Comparison of ENCODE assay signal across 8 cellular contexts in the genomic region with DNA sequence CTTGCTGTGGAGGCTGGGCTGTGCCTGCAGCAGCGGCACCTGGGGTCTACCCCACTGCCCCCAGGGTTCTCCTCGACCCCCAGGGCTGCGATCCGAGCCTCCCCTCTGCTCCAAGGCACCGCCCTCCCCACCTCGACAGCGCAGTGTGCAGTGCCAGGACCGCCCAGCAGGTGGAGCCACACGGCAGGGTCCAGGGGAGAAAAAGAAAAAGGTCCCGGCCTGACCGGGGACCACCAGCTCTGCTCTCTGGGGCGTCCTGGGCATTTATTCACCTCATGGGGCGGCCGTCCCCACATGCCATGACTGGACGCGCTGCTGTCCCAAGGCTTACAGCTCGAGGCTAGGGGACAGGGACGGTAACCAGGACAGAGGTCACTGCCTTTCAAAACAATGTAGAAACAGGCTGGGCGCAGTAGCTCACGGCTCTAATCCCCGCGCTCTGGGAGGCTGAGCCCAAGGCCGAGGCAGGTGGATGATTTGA. TPM values are rescaled to one million over a fixed set of nuclear protein-coding genes. Genes with fewer than 3 reads are reported as not detected.
DNase-seq lines count a peak whose midpoint lies in the region; ATAC-seq, FAIRE-seq and TF ChIP-seq lines count a peak whose summit lies in the region.

No MANE protein-coding gene starts in this region.

- no peak for FAIRE-seq in H1 (lab: Jason Lieb, UNC)

- H2AK5ac ChIP-seq in H1 (ENCODE audit: low read depth, low read length) = no peak overlapping the region

- H3K27me3 ChIP-seq in BLaER1 (no peaks in the 10 kb centered on the region), H1 (replicated peaks in 1 of 4; ENCODE audit: control insufficient read depth in 3 of 4, extremely low read depth in 1 of 4, insufficient read depth in 3 of 4, low read length in 3 of 4) (no peaks in the 10 kb centered on the region)

- TF ChIP-seq EP300 in H1 (IDR thresholded peaks at IDR 0.05; ENCODE audit: borderline replicate concordance in 1 of 2, low read depth in 2 of 2, low read length in 2 of 2) = no peak

- no peaks in the 10 kb centered on the region for H3K23me2 ChIP-seq in H1 (ENCODE audit: low read depth, low read length)

- H3K4me1 Mint-ChIP-seq in neural crest cell = no peaks in the 10 kb centered on the region

- H2BK120ac ChIP-seq in H1 (replicated peaks; ENCODE audit: low read depth, low read length) = no peak overlapping the region

- POLR2A ChIA-PET in H1 (lab: Charles Lee; ENCODE audit: partially characterized antibody) = interaction anchor here (0.6 to 2.4 kb wide), 9 partner anchors 9 to 246 kb away, joined by 3 to 10 read pairs (median 3); a partner anchor contains a TSS

- no peaks in the 10 kb centered on the region for H3K36me3 Mint-ChIP-seq in neural crest cell (ENCODE audit: low read depth)

- no peak overlapping the region for H2BK15ac ChIP-seq in H1 (ENCODE audit: low read length)

- H4K5ac ChIP-seq in H1 (ENCODE audit: insufficient read length, low read depth, low read length) = no peak overlapping the region

- no peak overlapping the region for H3K4ac ChIP-seq in H1 (replicated peaks; ENCODE audit: insufficient read length, low read depth, low read length)

- H3K23ac ChIP-seq in H1 (ENCODE audit: insufficient read length) = no peak overlapping the region

- H3K27ac Mint-ChIP-seq in neural crest cell (ENCODE audit: unreplicated experiment) = peak overlapping the region; percentile 57

- no peak overlapping the region for H2BK20ac ChIP-seq in H1 (ENCODE audit: low read length)

- peak overlapping the region; percentile 46; the same call in 1 of the 2 replicates for H4K8ac ChIP-seq in H1 (ENCODE audit: extremely low read depth, insufficient read depth, low read length)

- H3K4me2 ChIP-seq in BLaER1 = peak overlapping the region; percentile 100
- H3K4me2 ChIP-seq in H1 (ENCODE audit: insufficient read depth in 1 of 2, low read depth in 2 of 2, low read length in 2 of 2) = no peak overlapping the region

- peaks cover 3 to 63% of the 10 kb centered on the region in 2 experiments; a peak in 3 of 4 replicates for H3K79me2 ChIP-seq in H1 (ENCODE audit: control insufficient read depth in 1 of 2, insufficient read depth in 2 of 2, low read length in 2 of 2)

- 49% methylated on average over 19 of the region's 23 CpGs; no CpG with 5 or more reads in 1 of the 2 experiments for WGBS in H1 (ENCODE audit: extremely low coverage in 1 of 2, insufficient coverage in 1 of 2, insufficient read length in 1 of 2, insufficient replicate concordance in 2 of 2, low coverage in 1 of 2, low lambda C conversion rate in 2 of 2, missing lambda C conversion rate in 1 of 2), 2 experiments

- H3K27ac ChIP-seq in BLaER1 (no peak overlapping the region), H1 (ENCODE audit: low read depth, low read length) (no peak overlapping the region)

- H3K4me3 Mint-ChIP-seq in neural crest cell = no peak overlapping the region

- H3K27me3 Mint-ChIP-seq in neural crest cell (ENCODE audit: low read depth) = no peaks in the 10 kb centered on the region

- peak overlapping the region; percentile 8 for H4K91ac ChIP-seq in H1 (replicated peaks; ENCODE audit: insufficient read length, low read length)

- CTCF ChIA-PET in H1 (lab: Charles Lee; ENCODE audit: partially characterized antibody) = interaction anchor here (0.6 to 14.9 kb wide), 39 partner anchors 9 to 844 kb away, joined by 3 to 228 read pairs (median 3); a partner anchor contains a TSS

- peak; percentile 89 to 94 (median 91) for TF ChIP-seq CTCF in H1 (IDR thresholded peaks at IDR 0.05; ENCODE audit: control extremely low read depth in 1 of 3, insufficient read depth in 1 of 3, low read depth in 1 of 3, low read length in 3 of 3)
- peak; percentile 90 for TF ChIP-seq CTCF in neural crest cell (conservative IDR thresholded peaks at IDR 0.05)

- no peak overlapping the region for H3K18ac ChIP-seq in H1 (ENCODE audit: extremely low read depth, low read length)

- H3K36me3 ChIP-seq in BLaER1 = peaks cover 70% of the 10 kb centered on the region
- no peaks in the 10 kb centered on the region for H3K36me3 ChIP-seq in H1 (ENCODE audit: control insufficient read depth in 2 of 4, insufficient read depth in 4 of 4, low read length in 3 of 4)

- ATAC-seq in GM21528 (IDR thresholded peaks at IDR 0.05; ENCODE audit: low FRiP score, unreplicated experiment) = no peak
- no peak for ATAC-seq in GM21576 (IDR thresholded peaks at IDR 0.05; ENCODE audit: unreplicated experiment)
- no peak for ATAC-seq in GM21619 (IDR thresholded peaks at IDR 0.05; ENCODE audit: unreplicated experiment)

- H4K20me1 ChIP-seq in BLaER1 = peaks cover 100% of the 10 kb centered on the region
- H4K20me1 ChIP-seq in H1 (replicated peaks in 1 of 2; ENCODE audit: control insufficient read depth in 1 of 2, insufficient read depth in 2 of 2, low read length in 2 of 2) = peaks cover 16 to 30% of the 10 kb centered on the region in 2 experiments

- no peak for TF ChIP-seq POLR2A in H1 (IDR thresholded peaks at IDR 0.05; ENCODE audit: control extremely low read depth in 1 of 2, low read depth in 2 of 2, low read length in 2 of 2)

- H2BK5ac ChIP-seq in H1 (ENCODE audit: low read depth, low read length) = no peak overlapping the region; the same call in 1 of the 2 replicates

- no peaks in the 10 kb centered on the region for H3K9me3 Mint-ChIP-seq in neural crest cell

- DNase-seq in HT-29 (ENCODE audit: low spot score) = peak; percentile 40
- peak; percentile 44 to 57 for DNase-seq in activated CD4-positive, alpha-beta T cell treated with anti-CD3 and anti-CD28 coated beads, Interleukin-2, amount 50 U/mL, for 4 hours
- peak in 1 of 2 experiments; percentile 98 for DNase-seq in H1 (ENCODE audit: low read depth in 1 of 2, low spot score in 2 of 2)
- peak; percentile 84 for DNase-seq in neural crest cell (ENCODE audit: low read depth, low spot score)

- H3K9me3 ChIP-seq in BLaER1 (no peaks in the 10 kb centered on the region), H1 (ENCODE audit: insufficient read depth in 2 of 2, low read depth in 1 of 2, low read length in 1 of 2) (no peaks in the 10 kb centered on the region)

- H3K4me1 ChIP-seq in BLaER1 = peaks cover 89% of the 10 kb centered on the region
- 0 out of 7 replicates have a peak, but pooled peaks cover 0 to 2% (median 0%) of the 10 kb centered on the region in 4 experiments for H3K4me1 ChIP-seq in H1 (replicated peaks in 1 of 4; ENCODE audit: control insufficient read depth in 3 of 4, insufficient read depth in 4 of 4, low read length in 3 of 4)

- H3K9ac ChIP-seq in BLaER1 (no peak overlapping the region), H1 (replicated peaks in 1 of 4; ENCODE audit: extremely low read depth in 1 of 4, low read depth in 3 of 4, low read length in 3 of 4) (no peak overlapping the region)

- no peak overlapping the region for H2AFZ ChIP-seq in H1 (ENCODE audit: low read length)

- peaks cover 26% of the 10 kb centered on the region for H3K79me1 ChIP-seq in H1 (ENCODE audit: low read depth, low read length)

- 0 out of 2 replicates have a peak overlapping the region, but pooled peaks have one; percentile 50 for H2BK12ac ChIP-seq in H1 (ENCODE audit: low read depth, low read length)

- H3K14ac ChIP-seq in H1 (ENCODE audit: insufficient read length) = no peak overlapping the region

- H3K4me3 ChIP-seq in BLaER1 (no peak overlapping the region), H1 (ENCODE audit: extremely low read depth in 1 of 4, insufficient read depth in 2 of 4, low read depth in 3 of 4, low read length in 4 of 4) (no peak overlapping the region)

- H3K56ac ChIP-seq in H1 (replicated peaks; ENCODE audit: insufficient read length, low read depth, low read length) = no peak overlapping the region

- TF ChIP-seq RAD21 in H1 (IDR thresholded peaks at IDR 0.05 in 1 of 2, conservative IDR thresholded peaks at IDR 0.05 in 1 of 2; ENCODE audit: low read depth in 2 of 2, low read length in 2 of 2) = peak; percentile 41 to 62; a peak in 3 of 4 replicates

RNA-seq across cellular contexts. Expression of a gene that starts 10.6 kb away (rescaled TPM):
- 19.1 and 26.1 TPM in 2 replicates for total RNA-seq in HT-29 (2014; rRNA removed; shearing (Covaris generic))
- 42.4 and 44.3 TPM in 2 replicates for total RNA-seq in H1 (2021; fragmentation: NEBNext Ultra II Directional; extraction: Animal tissue kit (Norgen Biotek cat#: 25700))
- 44.3 and 69.6 TPM in 2 replicates for polyA plus RNA-seq in H1 (2011; rRNA removed)
- polyA plus RNA-seq in H1 (2011; cell fraction: cytosol; rRNA removed) = 21.3 TPM
- polyA plus RNA-seq in H1 (2011; cell fraction: nucleus; rRNA removed) = 69.2 TPM
- polyA plus RNA-seq in H1 (2012, experiment 1 of 2) = 35.1 to 44.9 TPM (median 43.7 TPM) in 4 replicates
- polyA plus RNA-seq in H1 (2012, experiment 2 of 2) = 33.4 TPM
- polyA plus RNA-seq in H1 (2013, experiment 1 of 2) = 22.8 TPM
- polyA plus RNA-seq in H1 (2013, experiment 2 of 2) = 21.3 TPM
- polyA minus RNA-seq in H1 (2011; rRNA and poly(A)+ RNA removed) = 18.8 and 19.5 TPM in 2 replicates
- 24.8 TPM for polyA minus RNA-seq in H1 (2011; cell fraction: cytosol; rRNA and poly(A)+ RNA removed)
- 20.1 TPM for polyA minus RNA-seq in H1 (2011; cell fraction: nucleus; rRNA and poly(A)+ RNA removed)
- 40.8 and 45.3 TPM in 2 replicates for total RNA-seq in neural crest cell

RNA-seq across cellular contexts. Expression of a gene that starts 25.6 kb away (rescaled TPM):
- total RNA-seq in HT-29 (2014; rRNA removed; shearing (Covaris generic)) = 0.65 and 2.0 TPM in 2 replicates
- total RNA-seq in H1 (2021; fragmentation: NEBNext Ultra II Directional; extraction: Animal tissue kit (Norgen Biotek cat#: 25700)) = 2.9 and 4.1 TPM in 2 replicates
- 9.3 and 10.0 TPM in 2 replicates for polyA plus RNA-seq in H1 (2011; rRNA removed)
- 9.1 TPM for polyA plus RNA-seq in H1 (2011; cell fraction: cytosol; rRNA removed)
- 19.8 TPM for polyA plus RNA-seq in H1 (2011; cell fraction: nucleus; rRNA removed)
- polyA plus RNA-seq in H1 (2012, experiment 1 of 2) = 4.2 to 8.7 TPM (median 7.7 TPM) in 4 replicates
- polyA plus RNA-seq in H1 (2012, experiment 2 of 2) = 4.7 TPM
- 5.4 TPM for polyA plus RNA-seq in H1 (2013, experiment 1 of 2)
- 4.9 TPM for polyA plus RNA-seq in H1 (2013, experiment 2 of 2)
- polyA minus RNA-seq in H1 (2011; rRNA and poly(A)+ RNA removed) = 4.7 and 7.9 TPM in 2 replicates
- polyA minus RNA-seq in H1 (2011; cell fraction: cytosol; rRNA and poly(A)+ RNA removed) = 5.4 TPM
- polyA minus RNA-seq in H1 (2011; cell fraction: nucleus; rRNA and poly(A)+ RNA removed) = 5.2 TPM
- 1.1 and 1.5 TPM in 2 replicates for total RNA-seq in neural crest cell

RNA-seq across cellular contexts. Expression of a gene that starts 25.7 kb away (rescaled TPM):
- 25.2 and 34.5 TPM in 2 replicates for total RNA-seq in HT-29 (2014; rRNA removed; shearing (Covaris generic))
- 45.9 and 53.2 TPM in 2 replicates for total RNA-seq in H1 (2021; fragmentation: NEBNext Ultra II Directional; extraction: Animal tissue kit (Norgen Biotek cat#: 25700))
- 14.3 and 44.7 TPM in 2 replicates for polyA plus RNA-seq in H1 (2011; rRNA removed)
- polyA plus RNA-seq in H1 (2011; cell fraction: cytosol; rRNA removed) = 15.0 TPM
- 29.0 TPM for polyA plus RNA-seq in H1 (2011; cell fraction: nucleus; rRNA removed)
- polyA plus RNA-seq in H1 (2012, experiment 1 of 2) = 15.6 to 26.7 TPM (median 23.8 TPM) in 4 replicates
- 21.5 TPM for polyA plus RNA-seq in H1 (2012, experiment 2 of 2)
- polyA plus RNA-seq in H1 (2013, experiment 1 of 2) = 27.2 TPM
- polyA plus RNA-seq in H1 (2013, experiment 2 of 2) = 28.5 TPM
- polyA minus RNA-seq in H1 (2011; rRNA and poly(A)+ RNA removed) = 1.1 and 2.2 TPM in 2 replicates
- polyA minus RNA-seq in H1 (2011; cell fraction: cytosol; rRNA and poly(A)+ RNA removed) = 32.1 TPM
- 10.4 TPM for polyA minus RNA-seq in H1 (2011; cell fraction: nucleus; rRNA and poly(A)+ RNA removed)
- total RNA-seq in neural crest cell = 18.9 and 20.7 TPM in 2 replicates

RNA-seq across cellular contexts. Expression of a gene that starts 47.6 kb away (rescaled TPM):
- 136 and 141 TPM in 2 replicates for total RNA-seq in HT-29 (2014; rRNA removed; shearing (Covaris generic))
- 41.2 and 45.3 TPM in 2 replicates for total RNA-seq in H1 (2021; fragmentation: NEBNext Ultra II Directional; extraction: Animal tissue kit (Norgen Biotek cat#: 25700))
- polyA plus RNA-seq in H1 (2011; rRNA removed) = 87.4 and 98.0 TPM in 2 replicates
- 60.4 TPM for polyA plus RNA-seq in H1 (2011; cell fraction: cytosol; rRNA removed)
- 86.1 TPM for polyA plus RNA-seq in H1 (2011; cell fraction: nucleus; rRNA removed)
- polyA plus RNA-seq in H1 (2012, experiment 1 of 2) = 15.8 to 35.0 TPM (median 33.1 TPM) in 4 replicates
- polyA plus RNA-seq in H1 (2012, experiment 2 of 2) = 33.7 TPM
- 35.1 TPM for polyA plus RNA-seq in H1 (2013, experiment 1 of 2)
- polyA plus RNA-seq in H1 (2013, experiment 2 of 2) = 34.7 TPM
- 8.1 and 11.4 TPM in 2 replicates for polyA minus RNA-seq in H1 (2011; rRNA and poly(A)+ RNA removed)
- 24.5 TPM for polyA minus RNA-seq in H1 (2011; cell fraction: cytosol; rRNA and poly(A)+ RNA removed)
- 18.1 TPM for polyA minus RNA-seq in H1 (2011; cell fraction: nucleus; rRNA and poly(A)+ RNA removed)
- 73.9 and 74.1 TPM in 2 replicates for total RNA-seq in neural crest cell
